Comparison of ENCODE assay signal across 5 cellular contexts in genomic region chr5:6949230-6949629, GRCh38.
"Had no signal": no experiment of that assay in that cellular context is flagged by ENCODE, and none has a peak within 500 bp of the region (broad histone marks: within the 10 kb centered on the region; RNA-seq: fewer than 3 reads in every experiment).

No MANE protein-coding gene starts in this region.

- DNase-seq: GOT3, H7, HCEC 1CT, KBM-7 had no signal

- ATAC-seq: HepG2 had no signal

- FAIRE-seq: HepG2 had no signal
